Comparison of ENCODE assay signal across 17 cellular contexts in the genomic region with DNA sequence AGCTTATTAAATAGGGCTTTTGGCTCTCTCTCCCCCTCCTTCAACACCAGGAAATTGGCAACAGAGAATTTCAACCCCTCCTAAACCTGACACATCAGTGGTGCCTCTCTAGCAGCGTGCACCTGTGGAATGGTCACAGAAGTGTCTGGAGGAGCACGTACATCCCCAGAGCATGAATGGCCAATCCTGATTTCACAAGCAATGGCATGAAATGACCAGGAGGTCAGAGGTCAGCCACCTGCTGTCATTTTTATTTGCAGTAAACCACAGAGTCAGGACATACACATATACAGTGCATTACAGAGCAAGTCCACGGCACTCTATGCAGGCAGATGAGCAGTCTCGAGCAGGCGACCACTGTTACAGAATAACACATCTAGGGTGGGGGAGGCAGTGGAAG. TPM values are rescaled to one million over a fixed set of nuclear protein-coding genes. Genes with fewer than 3 reads are reported as not detected.
DNase-seq lines count a peak whose midpoint lies in the region; ATAC-seq, FAIRE-seq and TF ChIP-seq lines count a peak whose summit lies in the region.
"Had no signal": no experiment of that assay in that cellular context is flagged by ENCODE, and none has a peak within 500 bp of the region (broad histone marks: within the 10 kb centered on the region; RNA-seq: fewer than 3 reads in every experiment).

No MANE protein-coding gene starts in this region.

- TF ChIP-seq RAD21 in GM12878 (IDR thresholded peaks at IDR 0.05; ENCODE audit: insufficient read depth, low read depth, low read length): no peak

- 25% methylated on average over 5 of the region's 5 CpGs for WGBS in GM12878 (ENCODE audit: insufficient coverage, insufficient replicate concordance, low lambda C conversion rate, missing lambda C conversion rate)

- H3K4me3 ChIP-seq in BLaER1: no peak overlapping the region
- H3K4me3 ChIP-seq in BLaER1 treated with 17β-estradiol and CSF1 and Interleukin-3, amounts not matched to agents 10 nM and 100 nM: no peak overlapping the region
- H3K4me3 ChIP-seq in GM12878: no peak overlapping the region
- H3K4me3 ChIP-seq: A549, GM23338 had no signal

- H3K9me3 ChIP-seq in BLaER1 (peaks cover 10% of the 10 kb centered on the region; the same call in 1 of the 2 replicates), GM12878 (replicated peaks; ENCODE audit: control insufficient read depth, insufficient read depth, low read length) (no peaks in the 10 kb centered on the region)
- H3K9me3 ChIP-seq in BLaER1 treated with 17β-estradiol and CSF1 and Interleukin-3, amounts not matched to agents 10 nM and 100 nM (replicated peaks in 1 of 11): peaks cover 0 to 21% (median 6%) of the 10 kb centered on the region in 11 experiments; a peak in 6 of 22 replicates
- H3K9me3 ChIP-seq: A549, BE2C, Caco-2 had no signal

- no peak overlapping the region; the same call in 1 of the 2 replicates for H3K9ac ChIP-seq in BLaER1
- no peak overlapping the region for H3K9ac ChIP-seq in BLaER1 treated with 17β-estradiol and CSF1 and Interleukin-3, amounts not matched to agents 10 nM and 100 nM
- H3K9ac ChIP-seq in GM12878 (ENCODE audit: control insufficient read depth, insufficient read depth, low read length): no peak overlapping the region

- H3K27ac ChIP-seq in BLaER1 (peak overlapping the region; percentile 15; the same call in 1 of the 2 replicates), GM12878 (ENCODE audit: control insufficient read depth, insufficient read depth) (no peak overlapping the region)
- no peak overlapping the region; a peak in 1 of 22 replicates for H3K27ac ChIP-seq in BLaER1 treated with 17β-estradiol and CSF1 and Interleukin-3, amounts not matched to agents 10 nM and 100 nM
- H3K27ac ChIP-seq: A549 had no signal

- no peak overlapping the region for H3K4me3 Mint-ChIP-seq in activated CD4-positive, alpha-beta memory T cell treated with anti-CD3 and anti-CD28 coated beads for 36 hours
- H3K4me3 Mint-ChIP-seq: CD8-positive, alpha-beta memory T cell; GM23338 had no signal

- POLR2A ChIA-PET in GM12878 (lab: Charles Lee): no interaction called here
- POLR2A ChIA-PET in activated CD4-positive, alpha-beta memory T cell treated with anti-CD3 and anti-CD28 coated beads for 36 hours (lab: Charles Lee): no interaction called here

- in situ Hi-C loops in GM12878 (cut with MboI): no loop called here

- H3K27ac Mint-ChIP-seq in activated CD4-positive, alpha-beta memory T cell treated with anti-CD3 and anti-CD28 coated beads for 36 hours: no peak overlapping the region
- H3K27ac Mint-ChIP-seq: CD8-positive, alpha-beta memory T cell; GM23338 had no signal

- intact Hi-C loops in GM12878 (cut with micrococcal nuclease; ENCODE audit: unreplicated experiment): no loop called here
- intact Hi-C loops in activated CD4-positive, alpha-beta memory T cell treated with anti-CD3 and anti-CD28 coated beads for 36 hours (cut with micrococcal nuclease): no loop called here

- H3K9me3 Mint-ChIP-seq in activated CD4-positive, alpha-beta memory T cell treated with anti-CD3 and anti-CD28 coated beads for 36 hours: no peaks in the 10 kb centered on the region
- H3K9me3 Mint-ChIP-seq: CD8-positive, alpha-beta memory T cell; GM23338 had no signal

- no peaks in the 10 kb centered on the region for H3K4me1 Mint-ChIP-seq in activated CD4-positive, alpha-beta memory T cell treated with anti-CD3 and anti-CD28 coated beads for 36 hours (ENCODE audit: low read depth)
- H3K4me1 Mint-ChIP-seq: CD8-positive, alpha-beta memory T cell had no signal

- FAIRE-seq in GM12878 (lab: Jason Lieb, UNC): no peak
- FAIRE-seq: A549, GM18507, HTR-8/SVneo had no signal

- RAD21 ChIA-PET in GM12878 (lab: Charles Lee; ENCODE audit: unreplicated experiment): interaction anchor here (1.2 to 1.3 kb wide), 2 partner anchors 91 to 109 kb away, joined by 3 read pairs; no protein-coding TSS in a partner anchor

- H3K27me3 Mint-ChIP-seq in activated CD4-positive, alpha-beta memory T cell treated with anti-CD3 and anti-CD28 coated beads for 36 hours: peaks cover 15% of the 10 kb centered on the region

- H3K4me2 ChIP-seq in BLaER1 (peak overlapping the region; percentile 57), GM12878 (ENCODE audit: control insufficient read depth, insufficient read depth) (no peak overlapping the region)
- H3K4me2 ChIP-seq in BLaER1 treated with 17β-estradiol and CSF1 and Interleukin-3, amounts not matched to agents 10 nM and 100 nM: peak overlapping the region in 8 of 11 experiments; percentile 9 to 62 (median 36); a peak in 15 of 22 replicates
- H3K4me2 ChIP-seq: A549, GM23338 had no signal

- TF ChIP-seq EP300 in GM12878 (IDR thresholded peaks at IDR 0.05; ENCODE audit: borderline replicate concordance in 1 of 2, control insufficient read depth in 1 of 2, low read depth in 2 of 2, low read length in 2 of 2): no peak

- H2AFZ ChIP-seq in GM12878 (ENCODE audit: control insufficient read depth, low read depth, low read length): no peak overlapping the region

- H3K36me3 ChIP-seq in BLaER1: no peaks in the 10 kb centered on the region
- no peaks in the 10 kb centered on the region for H3K36me3 ChIP-seq in BLaER1 treated with 17β-estradiol and CSF1 and Interleukin-3, amounts not matched to agents 10 nM and 100 nM
- H3K36me3 ChIP-seq in GM12878 (ENCODE audit: control insufficient read depth in 2 of 2, insufficient read depth in 2 of 2, low read length in 1 of 2): no peaks in the 10 kb centered on the region
- H3K36me3 ChIP-seq: BE2C had no signal

- no peak for DNase-seq in GM12878 (ENCODE audit: low read depth, low spot score)
- peak; percentile 37 for DNase-seq in islet precursor cell
- DNase-seq in iPS-NIHi11 (ENCODE audit: low spot score): no peak
- no peak for DNase-seq in activated CD4-positive, alpha-beta memory T cell treated with anti-CD3 and anti-CD28 coated beads for 36 hours
- DNase-seq: BE2C; Caco-2; CD8-positive, alpha-beta memory T cell; DMS53; GF-D8; H7 had no signal

- no peaks in the 10 kb centered on the region for H4K20me1 ChIP-seq in BLaER1
- no peaks in the 10 kb centered on the region; a peak in 1 of 22 replicates for H4K20me1 ChIP-seq in BLaER1 treated with 17β-estradiol and CSF1 and Interleukin-3, amounts not matched to agents 10 nM and 100 nM
- H4K20me1 ChIP-seq in GM12878 (ENCODE audit: control insufficient read depth, insufficient read depth): no peaks in the 10 kb centered on the region

- no peaks in the 10 kb centered on the region for H3K36me3 Mint-ChIP-seq in activated CD4-positive, alpha-beta memory T cell treated with anti-CD3 and anti-CD28 coated beads for 36 hours
- H3K36me3 Mint-ChIP-seq: CD8-positive, alpha-beta memory T cell had no signal

- SMC1A ChIA-PET in GM12878 (lab: Charles Lee; ENCODE audit: uncharacterized antibody, unreplicated experiment): interaction anchor here (0.8 to 1.2 kb wide), 2 partner anchors 9 to 407 kb away, joined by 3 to 5 read pairs; no protein-coding TSS in a partner anchor

- no TSS peak for BruUV-seq in GM12878 (replicated peaks; lab: Mats Ljungman, UMichigan)

- TF ChIP-seq CTCF in GM12878 (IDR thresholded peaks at IDR 0.05 in 2 of 3, conservative IDR thresholded peaks at IDR 0.05 in 1 of 3; ENCODE audit: control insufficient read depth in 2 of 3, extremely low read depth in 1 of 3, insufficient read depth in 1 of 3, low read depth in 3 of 3, low read length in 3 of 3): no peak

- TF ChIP-seq POLR2A in GM12878 (IDR thresholded peaks at IDR 0.05; ENCODE audit: low read depth, low read length): no peak

- H3K79me2 ChIP-seq in GM12878 (ENCODE audit: control insufficient read depth, insufficient read depth, low read length): no peaks in the 10 kb centered on the region

- H3K27me3 ChIP-seq in BLaER1 (no peaks in the 10 kb centered on the region), GM12878 (replicated peaks in 1 of 2; ENCODE audit: control insufficient read depth in 2 of 2, insufficient read depth in 2 of 2, low read length in 1 of 2) (peaks cover 0 to 2% of the 10 kb centered on the region in 2 experiments; a peak in 2 of 4 replicates)
- H3K27me3 ChIP-seq in BLaER1 treated with 17β-estradiol and CSF1 and Interleukin-3, amounts not matched to agents 10 nM and 100 nM: peaks cover 0 to 4% (median 0%) of the 10 kb centered on the region in 11 experiments; a peak in 2 of 22 replicates
- H3K27me3 ChIP-seq: BE2C had no signal

- CTCF ChIA-PET in GM12878 (lab: Yijun Ruan, JAX): interaction anchor here (0.6 kb wide), 1 partner anchor 49 kb away, joined by 4 read pairs; no protein-coding TSS in a partner anchor
- CTCF ChIA-PET in activated CD4-positive, alpha-beta memory T cell treated with anti-CD3 and anti-CD28 coated beads for 36 hours (lab: Charles Lee): no interaction called here

- H3K4me1 ChIP-seq in BLaER1 (peaks cover 90% of the 10 kb centered on the region), GM12878 (ENCODE audit: control insufficient read depth, insufficient read depth, low read length) (no peaks in the 10 kb centered on the region)
- H3K4me1 ChIP-seq in BLaER1 treated with 17β-estradiol and CSF1 and Interleukin-3, amounts not matched to agents 10 nM and 100 nM: peaks cover 22 to 87% (median 74%) of the 10 kb centered on the region in 10 experiments
- H3K4me1 ChIP-seq: A549, BE2C, Caco-2 had no signal

- ATAC-seq in GM12878: no peak
- ATAC-seq in HG02973 (IDR thresholded peaks at IDR 0.05; ENCODE audit: unreplicated experiment): no peak
- ATAC-seq: A549, GM23338 had no signal

TF ChIP-seq in GM12878, 131 proteins besides CTCF, POLR2A, EP300 and RAD21 (continues in another document):
- TF ChIP-seq NR2F1 (conservative IDR thresholded peaks at IDR 0.05): peak; percentile 48
- TF ChIP-seq SRF (IDR thresholded peaks at IDR 0.05; ENCODE audit: low read depth in 2 of 2, low read length in 2 of 2): no peak
- no peak for TF ChIP-seq FOS (IDR thresholded peaks at IDR 0.05; ENCODE audit: borderline replicate concordance, extremely low read depth, insufficient read length)

RNA-seq across cellular contexts. Expression of a gene that starts 25.1 kb away (rescaled TPM):
- 39.6 and 39.8 TPM in 2 replicates for total RNA-seq in GM12878 (2013; cell fraction: nucleolus; rRNA removed)
- 8.1 and 8.3 TPM in 2 replicates for total RNA-seq in GM12878 (2014; rRNA removed)
- 5.9 and 6.3 TPM in 2 replicates for total RNA-seq in GM12878 (2014; rRNA removed; fragmentation: Illumina TruSeq; extraction: Trizol)
- total RNA-seq in GM12878 (2021): 10.6 and 12.5 TPM in 2 replicates
- 2.9 TPM for polyA plus RNA-seq in GM12878 (2011; ENCODE audit: low read depth)
- 5.4 and 6.0 TPM in 2 replicates for polyA plus RNA-seq in GM12878 (2011; rRNA removed)
- 4.1 and 5.4 TPM in 2 replicates for polyA plus RNA-seq in GM12878 (2011; cell fraction: cytosol; rRNA removed)
- 2.9 and 3.9 TPM in 2 replicates for polyA plus RNA-seq in GM12878 (2011; cell fraction: nucleus; rRNA removed)
- 4.4 and 6.2 TPM in 2 replicates for polyA plus RNA-seq in GM12878 (2012)
- 6.7 and 7.8 TPM in 2 replicates for polyA plus RNA-seq in GM12878 (2014; fragmentation: Illumina TruSeq; extraction: Trizol)
- 1 to 10 TPM; 5.0 to 5.4 TPM for polyA plus RNA-seq in GM12878 (2014; fragmentation: Nextera tagmentation; extraction: Ambion mirVana)
- 7.0 and 7.8 TPM in 2 replicates for polyA plus RNA-seq in GM12878 (2014; rRNA removed)
- 10 to 100 TPM; 14.5 to 18.4 TPM for polyA plus RNA-seq in GM12878 (2016; fragmentation: Nextera tagmentation; extraction: Ambion mirVana)
- polyA minus RNA-seq in GM12878 (2011; rRNA and poly(A)+ RNA removed): 5.2 and 6.5 TPM in 2 replicates
- 4.5 and 4.9 TPM in 2 replicates for polyA minus RNA-seq in GM12878 (2011; cell fraction: cytosol; rRNA and poly(A)+ RNA removed)
- polyA minus RNA-seq in GM12878 (2011; cell fraction: nucleus; rRNA and poly(A)+ RNA removed): 2.9 and 8.4 TPM in 2 replicates
- total RNA-seq in activated CD4-positive, alpha-beta memory T cell treated with anti-CD3 and anti-CD28 coated beads for 36 hours: 1 to 10 TPM in 1 of 2 experiments, under 1 TPM in 1; 0.74 to 1.3 TPM
- polyA plus RNA-seq: CD8-positive, alpha-beta memory T cell had no signal
